ENCODE assay signal across 16 cellular contexts in the genomic region with DNA sequence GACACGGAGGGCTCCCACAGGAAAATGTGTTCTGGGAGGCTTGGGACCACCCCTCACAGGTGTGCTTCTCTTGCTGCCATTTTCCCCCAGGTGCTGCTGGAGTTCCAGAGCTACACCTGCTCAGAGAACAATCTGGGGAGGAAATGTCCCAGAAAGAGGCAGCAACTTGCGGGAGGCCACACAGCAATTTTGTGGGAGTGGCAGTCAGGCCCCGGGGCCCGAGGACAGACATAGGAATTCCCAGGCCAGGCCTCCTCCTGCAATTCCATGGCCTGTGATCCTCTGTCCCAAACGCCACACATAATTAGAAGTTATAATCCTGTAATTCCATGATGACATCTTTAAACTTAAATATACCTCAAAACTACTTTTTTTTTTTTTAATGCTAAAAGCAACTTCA. TPM values are rescaled to one million over a fixed set of nuclear protein-coding genes. Genes with fewer than 3 reads are reported as not detected.
DNase-seq lines count a peak whose midpoint lies in the region; ATAC-seq, FAIRE-seq and TF ChIP-seq lines count a peak whose summit lies in the region.
"Had no signal": no experiment of that assay in that cellular context is flagged by ENCODE, and none has a peak within 500 bp of the region (broad histone marks: within the 10 kb centered on the region; RNA-seq: fewer than 3 reads in every experiment).

No MANE protein-coding gene starts in this region.

- H3K79me2 ChIP-seq in Karpas-422 (ENCODE audit: low read length): peaks cover 20% of the 10 kb centered on the region

- peak overlapping the region in 10 of 11 experiments; percentile 21 to 82 (median 74); a peak in 16 of 22 replicates for H3K4me2 ChIP-seq in BLaER1 treated with 17β-estradiol and CSF1 and Interleukin-3, amounts not matched to agents 10 nM and 100 nM
- peak overlapping the region; percentile 70 for H3K4me2 ChIP-seq in Karpas-422 (ENCODE audit: low read depth, low read length, poor library complexity, severe bottlenecking)

- FAIRE-seq in RCC 7860 (lab: Jason Lieb, UNC): no peak
- FAIRE-seq: GM12891, pancreas had no signal

- H3K27me3 Mint-ChIP-seq in nephron progenitor cell (ENCODE audit: low read depth, poor library complexity): peaks cover 73% of the 10 kb centered on the region

- peak overlapping the region in 1 of 10 experiments; percentile 45; a peak in 1 of 20 replicates for H3K4me3 ChIP-seq in BLaER1 treated with 17β-estradiol and CSF1 and Interleukin-3, amounts not matched to agents 10 nM and 100 nM
- H3K4me3 ChIP-seq in Karpas-422 (ENCODE audit: low read length) (peak overlapping the region; percentile 69), duodenal mucosa (ENCODE audit: low read depth in 1 of 2, low read length in 2 of 2) (peak overlapping the region; percentile 73 to 79)

- no peaks in the 10 kb centered on the region for H3K9me3 Mint-ChIP-seq in nephron progenitor cell

- no peak overlapping the region for H3K27ac ChIP-seq in BLaER1 treated with 17β-estradiol and CSF1 and Interleukin-3, amounts not matched to agents 10 nM and 100 nM
- H3K27ac ChIP-seq in Karpas-422 (ENCODE audit: low read length) (peak overlapping the region; percentile 28; the same call in 1 of the 2 replicates), duodenal mucosa (ENCODE audit: low read depth, low read length) (peak overlapping the region; percentile 55)
- H3K27ac ChIP-seq: cardiac muscle cell, tibial artery had no signal

- no peak overlapping the region for H3K9ac ChIP-seq in BLaER1 treated with 17β-estradiol and CSF1 and Interleukin-3, amounts not matched to agents 10 nM and 100 nM
- H3K9ac ChIP-seq in Karpas-422 (ENCODE audit: low read length): peak overlapping the region; percentile 42; the same call in 1 of the 2 replicates
- H3K9ac ChIP-seq in duodenal mucosa (ENCODE audit: low read depth in 1 of 2, low read length in 2 of 2): peak overlapping the region; percentile 60 to 91

- no peak overlapping the region for H3K27ac Mint-ChIP-seq in nephron progenitor cell

- H3K9me3 ChIP-seq in BLaER1 treated with 17β-estradiol and CSF1 and Interleukin-3, amounts not matched to agents 10 nM and 100 nM (replicated peaks in 1 of 11): no peaks in the 10 kb centered on the region
- no peaks in the 10 kb centered on the region for H3K9me3 ChIP-seq in Karpas-422 (ENCODE audit: low read length)
- H3K9me3 ChIP-seq in duodenal mucosa (ENCODE audit: control insufficient read depth in 1 of 2, low read length in 2 of 2): no peaks in the 10 kb centered on the region
- H3K9me3 ChIP-seq: pancreas, tibial artery had no signal

- peaks cover 27% of the 10 kb centered on the region for H3K4me1 Mint-ChIP-seq in nephron progenitor cell

- no peak for TF ChIP-seq CTCF in nephron progenitor cell (IDR thresholded peaks at IDR 0.05)

- peaks cover 27 to 35% (median 29%) of the 10 kb centered on the region in 11 experiments for H3K27me3 ChIP-seq in BLaER1 treated with 17β-estradiol and CSF1 and Interleukin-3, amounts not matched to agents 10 nM and 100 nM
- H3K27me3 ChIP-seq in Karpas-422 (ENCODE audit: low read length) (no peaks in the 10 kb centered on the region), duodenal mucosa (ENCODE audit: control insufficient read depth in 1 of 2, insufficient read depth in 2 of 2, low read length in 2 of 2) (peaks cover 0 to 3% of the 10 kb centered on the region in 2 donors)
- H3K27me3 ChIP-seq: pancreas had no signal

- peaks cover 0 to 18% (median 4%) of the 10 kb centered on the region in 11 experiments; a peak in 9 of 22 replicates for H4K20me1 ChIP-seq in BLaER1 treated with 17β-estradiol and CSF1 and Interleukin-3, amounts not matched to agents 10 nM and 100 nM
- H4K20me1 ChIP-seq in Karpas-422 (ENCODE audit: insufficient read depth, low read depth, low read length): 0 out of 2 replicates have a peak, but pooled peaks cover 7% of the 10 kb centered on the region

- H2AFZ ChIP-seq in Karpas-422 (ENCODE audit: low read length): no peak overlapping the region

- no peak for ATAC-seq in GM18870 (IDR thresholded peaks at IDR 0.05; ENCODE audit: unreplicated experiment)

- no peaks in the 10 kb centered on the region for H3K36me3 Mint-ChIP-seq in nephron progenitor cell (ENCODE audit: low read depth)

- DNase-seq in Karpas-422 (no peak), nephron progenitor cell (no peak), cortex of kidney (lab: John Stamatoyannopoulos, UW) (no peak), RCC 7860 (ENCODE audit: low spot score) (no peak), cerebellar cortex (ENCODE audit: low spot score) (no peak)
- DNase-seq: activated CD8-positive, alpha-beta memory T cell treated with anti-CD3 and anti-CD28 coated beads for 24 hours; DND-41; NCI-H187; T1000; tibial artery had no signal

- H3K9me2 ChIP-seq in Karpas-422 (replicated peaks; ENCODE audit: insufficient read depth, low read length): no peaks in the 10 kb centered on the region

- H3K4me3 Mint-ChIP-seq in nephron progenitor cell: peak overlapping the region; percentile 81

- H3K36me3 ChIP-seq in BLaER1 treated with 17β-estradiol and CSF1 and Interleukin-3, amounts not matched to agents 10 nM and 100 nM: no peaks in the 10 kb centered on the region
- no peaks in the 10 kb centered on the region for H3K36me3 ChIP-seq in Karpas-422 (ENCODE audit: insufficient read depth, low read length)
- H3K36me3 ChIP-seq in duodenal mucosa (ENCODE audit: control insufficient read depth in 1 of 2, insufficient read depth in 2 of 2, low read length in 2 of 2): no peaks in the 10 kb centered on the region
- H3K36me3 ChIP-seq: cardiac muscle cell, pancreas, tibial artery had no signal

- peaks cover 5 to 20% (median 15%) of the 10 kb centered on the region in 10 experiments; a peak in 17 of 20 replicates for H3K4me1 ChIP-seq in BLaER1 treated with 17β-estradiol and CSF1 and Interleukin-3, amounts not matched to agents 10 nM and 100 nM
- peaks cover 17% of the 10 kb centered on the region for H3K4me1 ChIP-seq in Karpas-422 (ENCODE audit: low read length)
- peaks cover 9 to 23% of the 10 kb centered on the region in 2 donors for H3K4me1 ChIP-seq in duodenal mucosa (ENCODE audit: control insufficient read depth in 1 of 2, insufficient read depth in 2 of 2, low read length in 2 of 2)
- H3K4me1 ChIP-seq: pancreas had no signal

RNA-seq across cellular contexts. Expression of a gene that starts 1.8 kb away (rescaled TPM):
- 2.8 and 4.3 TPM in 2 replicates for total RNA-seq in Karpas-422 (2014; rRNA removed; shearing (Covaris generic); ENCODE audit: low replicate concordance)

RNA-seq across cellular contexts. Expression of a gene that starts 18.1 kb away (rescaled TPM):
- 2.9 and 3.4 TPM in 2 replicates for total RNA-seq in Karpas-422 (2014; rRNA removed; shearing (Covaris generic); ENCODE audit: low replicate concordance)

Comparison
In these comparisons a context has a peak if more than half of its experiments do, and no peak if none do; other contexts are left out.
1. H3K27ac ChIP-seq: peak in Karpas-422 (single experiment) and duodenal mucosa (single experiment); none in BLaER1 treated with 17β-estradiol and CSF1 and Interleukin-3, amounts not matched to agents 10 nM and 100 nM (0 of 11).
2. H3K9ac ChIP-seq: peak in Karpas-422 (single experiment) and duodenal mucosa (2 of 2); none in BLaER1 treated with 17β-estradiol and CSF1 and Interleukin-3, amounts not matched to agents 10 nM and 100 nM (0 of 11).